ENCODE assay signal across 8 cellular contexts in genomic region chr7:137999496-138000080, GRCh38. TPM values are rescaled to one million over a fixed set of nuclear protein-coding genes. Genes with fewer than 3 reads are reported as not detected.
DNase-seq lines count a peak whose midpoint lies in the region; ATAC-seq and TF ChIP-seq lines count a peak whose summit lies in the region.

No MANE protein-coding gene starts in this region.

- H3K27ac ChIP-seq in stomach, result peak overlapping the region; percentile 22 to 99 (median 97)

- WGBS in stomach, 5 donors, result 19 to 48% (median 27%) methylated on average over 4 of the region's 4 CpGs

- no peak for TF ChIP-seq CTCF in stomach (IDR thresholded peaks at IDR 0.05)

- TF ChIP-seq EP300 in stomach (IDR thresholded peaks at IDR 0.05), result no peak

- TF ChIP-seq POLR2A in stomach (IDR thresholded peaks at IDR 0.05), result no peak

- H3K36me3 ChIP-seq in iPS-15b (ENCODE audit: control insufficient read depth, insufficient read depth, low read length) (no peaks in the 10 kb centered on the region), stomach (no peaks in the 10 kb centered on the region)

- intact Hi-C loops in stomach (cut with DNase I; ENCODE audit: low total_unique reads), result loop anchor here (5.0 kb wide), 1 partner anchor 82 kb away; no protein-coding TSS in a partner anchor

- H3K4me3 ChIP-seq in iPS-15b (ENCODE audit: low read depth, low read length), result peak overlapping the region; percentile 95
- H3K4me3 ChIP-seq in stomach, result peak overlapping the region; percentile 83 to 97 (median 92)

- H3K9me3 Mint-ChIP-seq in T-helper 2 cell treated with Interferon-gamma antibody and Interleukin-4, amounts not matched to agents 5 μg/mL and 100 μg/mL, for 36 hours, result no peaks in the 10 kb centered on the region
- H3K9me3 Mint-ChIP-seq in activated naive CD8-positive, alpha-beta T cell (ENCODE audit: low read depth), result no peaks in the 10 kb centered on the region

- peaks cover 16% of the 10 kb centered on the region for H3K4me1 ChIP-seq in iPS-15b (ENCODE audit: control insufficient read depth, insufficient read depth, low read length)
- peaks cover 25 to 65% (median 49%) of the 10 kb centered on the region in 4 donors for H3K4me1 ChIP-seq in stomach

- H3K36me3 Mint-ChIP-seq in T-helper 2 cell treated with Interferon-gamma antibody and Interleukin-4, amounts not matched to agents 5 μg/mL and 100 μg/mL, for 36 hours (ENCODE audit: low read depth), result peaks cover 23% of the 10 kb centered on the region
- H3K36me3 Mint-ChIP-seq in activated naive CD8-positive, alpha-beta T cell, result peaks cover 5% of the 10 kb centered on the region

- H3K9me3 ChIP-seq in iPS-15b (ENCODE audit: control insufficient read depth, insufficient read depth, low read length), result no peaks in the 10 kb centered on the region
- H3K9me3 ChIP-seq in stomach, result no peaks in the 10 kb centered on the region

- no peaks in the 10 kb centered on the region for H3K27me3 Mint-ChIP-seq in T-helper 2 cell treated with Interferon-gamma antibody and Interleukin-4, amounts not matched to agents 5 μg/mL and 100 μg/mL, for 36 hours (ENCODE audit: low read depth)
- H3K27me3 Mint-ChIP-seq in activated naive CD8-positive, alpha-beta T cell, result no peaks in the 10 kb centered on the region

- no peaks in the 10 kb centered on the region for H3K27me3 ChIP-seq in iPS-15b (ENCODE audit: control insufficient read depth, insufficient read depth, low read length)
- H3K27me3 ChIP-seq in stomach, result no peaks in the 10 kb centered on the region

- ATAC-seq in HG03196 (IDR thresholded peaks at IDR 0.05; ENCODE audit: unreplicated experiment), result no peak

- peaks cover 45% of the 10 kb centered on the region for H3K4me1 Mint-ChIP-seq in T-helper 2 cell treated with Interferon-gamma antibody and Interleukin-4, amounts not matched to agents 5 μg/mL and 100 μg/mL, for 36 hours (ENCODE audit: low read depth)
- peaks cover 33% of the 10 kb centered on the region for H3K4me1 Mint-ChIP-seq in activated naive CD8-positive, alpha-beta T cell (ENCODE audit: low read depth)

- H3K9ac ChIP-seq in iPS-15b (ENCODE audit: low read depth, low read length), result no peak overlapping the region

- peak overlapping the region; percentile 89 for H3K4me3 Mint-ChIP-seq in T-helper 2 cell treated with Interferon-gamma antibody and Interleukin-4, amounts not matched to agents 5 μg/mL and 100 μg/mL, for 36 hours
- peak overlapping the region; percentile 95 for H3K4me3 Mint-ChIP-seq in activated naive CD8-positive, alpha-beta T cell

- DNase-seq in T-helper 2 cell treated with Interferon-gamma antibody and Interleukin-4, amounts not matched to agents 5 μg/mL and 100 μg/mL, for 36 hours (ENCODE audit: low spot score), result no peak
- DNase-seq in T-helper 2 cell, result no peak
- no peak for DNase-seq in stomach
- DNase-seq in UCSD-AML1 (lab: John Stamatoyannopoulos, UW; ENCODE audit: unreplicated experiment), result no peak
- no peak for DNase-seq in stimulated activated CD4-positive, alpha-beta T cell treated with anti-CD3 and anti-CD28 coated beads, Interleukin-2, amount 100 ng/mL, for 24 hours

- no peak overlapping the region for H3K27ac Mint-ChIP-seq in T-helper 2 cell treated with Interferon-gamma antibody and Interleukin-4, amounts not matched to agents 5 μg/mL and 100 μg/mL, for 36 hours
- H3K27ac Mint-ChIP-seq in activated naive CD8-positive, alpha-beta T cell, result peak overlapping the region; percentile 36

RNA-seq across cellular contexts. Expression of gene CREB3L2, which starts 2.3 kb away (rescaled TPM):
- total RNA-seq in stomach, result 100 to 1,000 TPM in 1 of 5 donors, 10 to 100 TPM in 4; 22.6 to 258 (median 38.8) TPM
- polyA plus RNA-seq in stomach, result 1 to 10 TPM; 5.8 to 8.6 (median 6.6) TPM
